ENCODE assay signal across 1 cellular context in genomic region chr7:111796671-111797070, GRCh38.
TF ChIP-seq lines count a peak whose summit lies in the region.

No MANE protein-coding gene starts in this region.

TF ChIP-seq in HepG2, 621 proteins besides CTCF, POLR2A, EP300 and RAD21 (continued from another document):
- TF ChIP-seq HMGXB3 (CRISPR knock-in tag; IDR thresholded peaks at IDR 0.05; ENCODE audit: borderline replicate concordance) (no peak), TOPORS (CRISPR knock-in tag; IDR thresholded peaks at IDR 0.05) (peak; percentile 73; the same call in 1 of the 2 replicates), DR1 (CRISPR knock-in tag; IDR thresholded peaks at IDR 0.05) (no peak), IRF2 (CRISPR knock-in tag; IDR thresholded peaks at IDR 0.05) (no peak), ZNF280B (CRISPR knock-in tag; IDR thresholded peaks at IDR 0.05; ENCODE audit: borderline replicate concordance) (peak; percentile 72; the same call in 1 of the 2 replicates), MXD3 (CRISPR knock-in tag; IDR thresholded peaks at IDR 0.05) (no peak), XRCC5 (optimal IDR thresholded peaks at IDR 0.05; ENCODE audit: low read length) (peak; percentile 20), SETDB1 (CRISPR knock-in tag; IDR thresholded peaks at IDR 0.05; ENCODE audit: borderline replicate concordance) (0 out of 2 replicates have a peak, but pooled peaks have one; percentile 60), ZNF616 (CRISPR knock-in tag; IDR thresholded peaks at IDR 0.05; ENCODE audit: low read depth) (peak; percentile 100)
TF ChIP-seq in HepG2: peak in this region for 8.
